ENCODE assay signal across 24 cellular contexts in the genomic region with DNA sequence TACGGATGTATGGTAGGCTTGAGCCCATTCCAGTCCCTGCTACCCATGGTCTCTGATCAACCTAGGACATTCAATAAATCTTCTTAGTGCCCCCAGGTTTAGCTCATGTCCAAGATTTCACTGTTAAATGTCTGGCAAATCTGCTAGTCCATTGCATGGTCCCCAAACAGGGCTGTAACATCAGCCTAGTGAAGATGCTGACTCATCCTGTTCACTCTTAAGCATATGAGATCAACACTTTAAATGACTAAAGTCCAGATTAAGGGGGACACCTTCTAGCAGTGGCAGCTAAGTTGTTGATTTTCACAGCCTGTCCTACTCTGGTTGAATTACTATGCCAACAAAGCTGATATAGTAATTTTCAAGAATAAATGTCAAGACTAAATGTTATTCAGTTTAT. TPM values are rescaled to one million over a fixed set of nuclear protein-coding genes. Genes with fewer than 3 reads are reported as not detected.
DNase-seq lines count a peak whose midpoint lies in the region; ATAC-seq, FAIRE-seq and TF ChIP-seq lines count a peak whose summit lies in the region.
"Had no signal": no experiment of that assay in that cellular context is flagged by ENCODE, and none has a peak within 500 bp of the region (broad histone marks: within the 10 kb centered on the region; RNA-seq: fewer than 3 reads in every experiment).

No MANE protein-coding gene starts in this region.

- ATAC-seq in lower lobe of right lung (no peak), GM18858 (IDR thresholded peaks at IDR 0.05; ENCODE audit: unreplicated experiment) (no peak)
- ATAC-seq: esophagus mucosa; natural killer cell treated with Interleukin-12 subunit alpha and Interleukin-12 subunit beta and Interleukin-15 and Interleukin-18, amount 100 ng/mL, for 72 hours; PC-3; T-helper 17 cell had no signal

- H3K4me1 ChIP-seq in lower lobe of right lung (no peaks in the 10 kb centered on the region), tibial artery (peaks cover 0 to 14% (median 0%) of the 10 kb centered on the region in 4 donors)
- H3K4me1 ChIP-seq: BLaER1 treated with 17β-estradiol and CSF1 and Interleukin-3, amounts not matched to agents 10 nM and 100 nM; SJSA1 had no signal

- H3K4me3 ChIP-seq in cardiac fibroblast (replicated peaks in 1 of 2; ENCODE audit: low read depth in 2 of 2, low read length in 2 of 2) = no peak overlapping the region
- H3K4me3 ChIP-seq in kidney epithelial cell (ENCODE audit: low read depth, low read length) = no peak overlapping the region
- no peak overlapping the region for H3K4me3 ChIP-seq in lower lobe of right lung
- H3K4me3 ChIP-seq in tibial artery = no peak overlapping the region
- H3K4me3 ChIP-seq: BLaER1 treated with 17β-estradiol and CSF1 and Interleukin-3, amounts not matched to agents 10 nM and 100 nM; lung; SJSA1 had no signal

- H3K36me3 ChIP-seq in kidney epithelial cell (ENCODE audit: control insufficient read depth, insufficient read depth, low read length) (no peaks in the 10 kb centered on the region), lower lobe of right lung (no peaks in the 10 kb centered on the region), tibial artery (no peaks in the 10 kb centered on the region)
- H3K36me3 ChIP-seq: brain microvascular endothelial cell, SJSA1 had no signal

- intact Hi-C loops in lower lobe of right lung (cut with DNase I) (no loop called here), tibial artery (cut with DNase I; ENCODE audit: low total_unique reads) (no loop called here)

- DNase-seq in Caki2 (ENCODE audit: low read depth) (peak; percentile 26), H54 (ENCODE audit: insufficient read length, low spot score) (no peak), cardiac fibroblast (ENCODE audit: low read depth in 2 of 2) (peak; percentile 28 to 38), kidney epithelial cell (ENCODE audit: low read depth) (peak; percentile 21), lower lobe of right lung (no peak), islet precursor cell (no peak), tibial artery (no peak)
- DNase-seq: activated B cell treated with CpG ODN at 0.5 μM for 24 hours; activated T-cell treated with anti-CD3 and anti-CD28 coated beads, Interleukin-2, amount 50 U/mL, for 72 hours; brain microvascular endothelial cell; H9; head of caudate nucleus; NCI-H1105; NCI-H69; PC-3; posterior cingulate gyrus; stimulated activated CD8-positive, alpha-beta memory T cell treated with anti-CD3 and anti-CD28 coated beads, Interleukin-4, amount 100 ng/mL, for 48 hours; T-helper 17 cell had no signal

- H3K27me3 ChIP-seq in kidney epithelial cell (ENCODE audit: control insufficient read depth, insufficient read depth, low read length) (no peaks in the 10 kb centered on the region), lower lobe of right lung (ENCODE audit: low read depth) (no peaks in the 10 kb centered on the region), tibial artery (no peaks in the 10 kb centered on the region)
- H3K27me3 ChIP-seq: BLaER1 treated with 17β-estradiol and CSF1 and Interleukin-3, amounts not matched to agents 10 nM and 100 nM; brain microvascular endothelial cell; SJSA1 had no signal

- in situ Hi-C loops in Caki2 (cut with HindIII; ENCODE audit: low pct_unique_long_range_greater_than_20kb, low sequenced_read_pairs) = no loop called here

- H3K27ac ChIP-seq in lower lobe of right lung (no peak overlapping the region), tibial artery (no peak overlapping the region)
- H3K27ac ChIP-seq: BLaER1 treated with 17β-estradiol and CSF1 and Interleukin-3, amounts not matched to agents 10 nM and 100 nM; brain microvascular endothelial cell; SJSA1 had no signal

- TF ChIP-seq CTCF in cardiac fibroblast (IDR thresholded peaks at IDR 0.05; ENCODE audit: low read depth, low read length) (no peak), kidney epithelial cell (IDR thresholded peaks at IDR 0.05; ENCODE audit: insufficient read depth, low read length, poor library complexity, severe bottlenecking) (no peak), lower lobe of right lung (IDR thresholded peaks at IDR 0.05) (no peak), tibial artery (IDR thresholded peaks at IDR 0.05) (no peak)

- FAIRE-seq in H54 (lab: Jason Lieb, UNC) = peak; percentile 45

- no peak for TF ChIP-seq POLR2A in H54 (IDR thresholded peaks at IDR 0.05; ENCODE audit: low read depth, low read length)

- H3K9me3 ChIP-seq in lower lobe of right lung (peaks cover 15% of the 10 kb centered on the region), tibial artery (peaks cover 0 to 5% (median 0%) of the 10 kb centered on the region in 3 donors)

RNA-seq across cellular contexts. Expression of a gene that starts 46.5 kb away (rescaled TPM):
- total RNA-seq in Caki2 (2014; rRNA removed; shearing (Covaris generic); ENCODE audit: low replicate concordance) = 17.8 and 24.5 TPM in 2 replicates
- total RNA-seq in kidney epithelial cell (3.6 and 6.8 TPM in 2 replicates), lower lobe of right lung (0.92 TPM)

Comparison
In these comparisons a context has a peak if more than half of its experiments do, and no peak if none do; other contexts are left out.
1. DNase-seq: peak in Caki2 (single experiment), cardiac fibroblast (2 of 2) and kidney epithelial cell (single experiment); none in H54 (single experiment), lower lobe of right lung (single experiment), islet precursor cell (single experiment) and tibial artery (0 of 2).